In genomic region chr7:2728309-2729042, GRCh38 we compare ENCODE assay signal across 11 cellular contexts. TPM values are rescaled to one million over a fixed set of nuclear protein-coding genes. Genes with fewer than 3 reads are reported as not detected.
DNase-seq lines count a peak whose midpoint lies in the region; ATAC-seq, FAIRE-seq and TF ChIP-seq lines count a peak whose summit lies in the region.
"Had no signal": no experiment of that assay in that cellular context is flagged by ENCODE, and none has a peak within 500 bp of the region (broad histone marks: within the 10 kb centered on the region; RNA-seq: fewer than 3 reads in every experiment).

No MANE protein-coding gene starts in this region.

- no peak for FAIRE-seq in GM12892 (lab: Jason Lieb, UNC)
- FAIRE-seq in GM19239 (lab: Jason Lieb, UNC) = no peak
- FAIRE-seq: GM18507 had no signal

- TF ChIP-seq EP300 in gastroesophageal sphincter (IDR thresholded peaks at IDR 0.05) = no peak

- H3K9me3 ChIP-seq in Panc1 (ENCODE audit: control insufficient read depth, insufficient read depth, low read depth, low read length) = no peaks in the 10 kb centered on the region
- no peaks in the 10 kb centered on the region for H3K9me3 ChIP-seq in gastroesophageal sphincter

- DNase-seq in CD1c-positive myeloid dendritic cell (ENCODE audit: extremely low spot score) (peak; percentile 79), Panc1 (ENCODE audit: low read depth, low spot score) (no peak), sciatic nerve (ENCODE audit: low spot score) (no peak), GM12892 (ENCODE audit: insufficient read length) (no peak), GM19239 (ENCODE audit: insufficient read length, low spot score) (no peak), GM19238 (ENCODE audit: insufficient read length, low spot score) (no peak), iPS-NIHi7 (ENCODE audit: extremely low spot score) (no peak)
- DNase-seq: activated CD4-positive, CD25-positive, alpha-beta regulatory T cell treated with anti-CD3 and anti-CD28 coated beads, Interleukin-2, amount 50 U/mL, for 72 hours; SHP77 treated with DMSO at 0.1 percent for 48 hours had no signal

- POLR2A ChIA-PET in Panc1 (lab: Charles Lee) = interaction anchor here (0.7 kb wide), 1 partner anchor 36 kb away, joined by 3 read pairs; no protein-coding TSS in a partner anchor

- H3K27me3 ChIP-seq in Panc1 (ENCODE audit: control insufficient read depth, insufficient read depth, low read length) (no peaks in the 10 kb centered on the region), gastroesophageal sphincter (no peaks in the 10 kb centered on the region)

- intact Hi-C loops in Panc1 (cut with micrococcal nuclease; ENCODE audit: unreplicated experiment) (no loop called here), sciatic nerve (cut with DNase I) (no loop called here)

- no peak overlapping the region for H3K4me3 ChIP-seq in Panc1 (ENCODE audit: low read depth in 2 of 2, low read length in 2 of 2)
- no peak overlapping the region for H3K4me3 ChIP-seq in gastroesophageal sphincter

- in situ Hi-C loops in Panc1 (cut with HindIII; ENCODE audit: low pct_unique_long_range_greater_than_20kb, low sequenced_read_pairs) = no loop called here

- BruUV-seq in Panc1 (replicated peaks; lab: Mats Ljungman, UMichigan) = TSS peak; percentile 54

- ATAC-seq in Panc1 (no peak), gastroesophageal sphincter (no peak), sciatic nerve (peak; percentile 30)

- TF ChIP-seq CTCF in Panc1 (IDR thresholded peaks at IDR 0.05) = no peak
- no peak for TF ChIP-seq CTCF in gastroesophageal sphincter (IDR thresholded peaks at IDR 0.05)

- H3K4me1 ChIP-seq in Panc1 (ENCODE audit: control insufficient read depth, insufficient read depth, low read length) (peaks cover 2% of the 10 kb centered on the region; the same call in 1 of the 2 replicates), gastroesophageal sphincter (peaks cover 0 to 34% (median 7%) of the 10 kb centered on the region in 3 donors)

- H3K27ac ChIP-seq in Panc1 (ENCODE audit: low read length) = no peak overlapping the region
- H3K27ac ChIP-seq in gastroesophageal sphincter = peak overlapping the region in 3 of 4 donors; percentile 72 to 75 (median 72)

- 35 to 64% methylated on average over 4 to 14 of the region's 15 CpGs for WGBS in gastroesophageal sphincter (ENCODE audit: low coverage in 1 of 2), 2 donors

- peaks cover 8% of the 10 kb centered on the region; the same call in 1 of the 2 replicates for H3K36me3 ChIP-seq in Panc1 (ENCODE audit: control insufficient read depth, insufficient read depth, low read length)
- H3K36me3 ChIP-seq in gastroesophageal sphincter = peaks cover 0 to 51% of the 10 kb centered on the region in 2 donors

- CTCF ChIA-PET in Panc1 (lab: Charles Lee) = no interaction called here

- TF ChIP-seq POLR2A in gastroesophageal sphincter (IDR thresholded peaks at IDR 0.05) (no peak), GM12892 (IDR thresholded peaks at IDR 0.05; ENCODE audit: low read depth, low read length) (no peak)

RNA-seq across cellular contexts. Expression of gene AMZ1, which starts 40.5 kb away (rescaled TPM):
- 0.57 TPM for total RNA-seq in Panc1 (2021; ENCODE audit: unreplicated experiment)
- polyA plus RNA-seq in Panc1 (2012; ENCODE audit: insufficient read length) = 0.91 TPM
- total RNA-seq in gastroesophageal sphincter = under 1 TPM; 0.12 to 0.62 (median 0.32) TPM
- total RNA-seq in sciatic nerve = 0.31 TPM
- polyA plus RNA-seq in GM12892 (2012; ENCODE audit: missing spikeins) = 1.4 TPM
